Comparison of ENCODE assay signal across 9 cellular contexts in the genomic region with DNA sequence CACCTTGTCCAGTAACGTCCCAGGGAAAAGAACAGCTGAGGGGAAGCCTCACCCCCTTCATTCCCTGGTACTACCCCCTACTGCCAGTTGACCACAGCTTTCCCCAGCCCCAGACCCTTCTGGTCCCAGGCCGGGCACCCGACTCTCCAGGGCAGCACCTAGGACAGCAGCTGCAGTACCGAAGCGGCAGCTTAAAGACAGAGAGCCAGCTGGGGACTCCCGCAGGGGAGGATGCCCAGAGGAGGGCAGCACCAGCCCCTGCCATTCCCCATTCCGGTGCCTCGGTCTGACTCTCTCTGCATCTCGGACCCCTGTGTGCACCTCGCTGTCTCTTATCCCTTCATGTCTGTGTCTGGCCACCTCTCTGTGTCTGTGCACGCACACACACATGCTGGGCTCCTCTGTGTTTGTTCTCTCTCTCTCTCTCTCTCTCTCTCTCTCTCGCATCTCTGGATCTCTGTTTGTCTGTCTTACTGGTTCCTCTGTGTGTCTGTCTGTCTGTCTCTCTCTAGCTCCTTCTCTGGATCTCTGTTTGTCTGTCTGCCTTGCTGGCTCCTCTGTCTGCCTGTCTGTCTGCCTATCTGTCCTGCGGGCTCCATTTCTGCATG. TPM values are rescaled to one million over a fixed set of nuclear protein-coding genes. Genes with fewer than 3 reads are reported as not detected.
DNase-seq lines count a peak whose midpoint lies in the region; FAIRE-seq and TF ChIP-seq lines count a peak whose summit lies in the region.
"Had no signal": no experiment of that assay in that cellular context is flagged by ENCODE, and none has a peak within 500 bp of the region (broad histone marks: within the 10 kb centered on the region; RNA-seq: fewer than 3 reads in every experiment).

No MANE protein-coding gene starts in this region.

- no peak overlapping the region for H3K27ac ChIP-seq in ascending aorta
- H3K27ac ChIP-seq: C4-2B had no signal

- DNase-seq in NCI-H2227 (lab: John Stamatoyannopoulos, UW; ENCODE audit: unreplicated experiment): peak; percentile 26
- DNase-seq in NCI-H2227 treated with DMSO at 0.1 percent for 48 hours (lab: John Stamatoyannopoulos, UW): no peak
- DNase-seq in HTR-8/SVneo (ENCODE audit: insufficient read length, low spot score): peak; percentile 61
- DNase-seq in T follicular helper cell (ENCODE audit: low read depth): peak; percentile 34
- DNase-seq in ascending aorta (ENCODE audit: low spot score in 2 of 2): no peak
- peak; percentile 47 for DNase-seq in iris pigment epithelial cell (ENCODE audit: low read depth)
- peak; percentile 74 for DNase-seq in stimulated activated CD8-positive, alpha-beta memory T cell treated with anti-CD3 and anti-CD28 coated beads, Interleukin-4, amount 100 ng/mL, for 48 hours
- DNase-seq in glomerular visceral epithelial cell (ENCODE audit: extremely low spot score): no peak

- no peak overlapping the region for H3K4me3 ChIP-seq in ascending aorta

- peaks cover 19 to 21% of the 10 kb centered on the region in 2 donors for H3K36me3 ChIP-seq in ascending aorta

- no peaks in the 10 kb centered on the region for H3K9me3 ChIP-seq in ascending aorta

- peak in 2 of 3 experiments; percentile 38 to 61 for TF ChIP-seq CTCF in ascending aorta (IDR thresholded peaks at IDR 0.05)

- H3K4me1 ChIP-seq in ascending aorta: peaks cover 20 to 63% of the 10 kb centered on the region in 2 donors

- FAIRE-seq in HTR-8/SVneo (lab: Jason Lieb, UNC): no peak

- intact Hi-C loops in ascending aorta (cut with DNase I): no loop called here

- H3K27me3 ChIP-seq in ascending aorta: no peaks in the 10 kb centered on the region

RNA-seq across cellular contexts. Expression of gene IGSF9B, which starts 9.4 kb away (rescaled TPM):
- total RNA-seq in ascending aorta: 162 TPM

Comparison
In these comparisons a context has a peak if more than half of its experiments do, and no peak if none do; other contexts are left out.
1. DNase-seq: peak in NCI-H2227 (single experiment), HTR-8/SVneo (single experiment), T follicular helper cell (single experiment), iris pigment epithelial cell (single experiment) and stimulated activated CD8-positive, alpha-beta memory T cell treated with anti-CD3 and anti-CD28 coated beads, Interleukin-4, amount 100 ng/mL, for 48 hours (single experiment); none in NCI-H2227 treated with DMSO at 0.1 percent for 48 hours (single experiment), ascending aorta (0 of 2) and glomerular visceral epithelial cell (single experiment).